Comparison of ENCODE assay signal across 9 cellular contexts in genomic region chr10:72044417-72045041, GRCh38. TPM values are rescaled to one million over a fixed set of nuclear protein-coding genes. Genes with fewer than 3 reads are reported as not detected.
A peak's percentile ranks its signal among the peaks of the same experiment; 100 is the strongest.
DNase-seq lines count a peak whose midpoint lies in the region; ATAC-seq and TF ChIP-seq lines count a peak whose summit lies in the region.
"Had no signal": no experiment of that assay in that cellular context is flagged by ENCODE, and none has a peak within 500 bp of the region (broad histone marks: within the 10 kb centered on the region; RNA-seq: fewer than 3 reads in every experiment).

No MANE protein-coding gene starts in this region.

- no peaks in the 10 kb centered on the region for H3K9me3 ChIP-seq in vagina

- H3K4me1 ChIP-seq in rectal smooth muscle tissue (ENCODE audit: control insufficient read depth, insufficient read depth, low read length): peaks cover 7% of the 10 kb centered on the region
- peaks cover 5% of the 10 kb centered on the region for H3K4me1 ChIP-seq in vagina

- DNase-seq in G401 (ENCODE audit: low spot score) (peak; percentile 75), brain microvascular endothelial cell (no peak), hippocampal formation (lab: John Stamatoyannopoulos, UW) (peak; percentile 91 to 94), vagina (ENCODE audit: extremely low spot score in 2 of 2) (no peak)
- DNase-seq: DND-41 had no signal

- H3K27me3 ChIP-seq in brain microvascular endothelial cell (replicated peaks) (no peaks in the 10 kb centered on the region), rectal smooth muscle tissue (ENCODE audit: control insufficient read depth, insufficient read depth, low read length) (no peaks in the 10 kb centered on the region), vagina (no peaks in the 10 kb centered on the region)

- H3K4me3 ChIP-seq in brain microvascular endothelial cell (ENCODE audit: low read depth, low read length): no peak overlapping the region
- H3K4me3 ChIP-seq in rectal smooth muscle tissue (ENCODE audit: low read length): no peak overlapping the region
- H3K4me3 ChIP-seq in vagina: no peak overlapping the region

- ATAC-seq in HG03442 (IDR thresholded peaks at IDR 0.05; ENCODE audit: unreplicated experiment): no peak
- ATAC-seq in GM18873 (IDR thresholded peaks at IDR 0.05; ENCODE audit: low FRiP score, unreplicated experiment): no peak
- ATAC-seq in GM18907 (IDR thresholded peaks at IDR 0.05; ENCODE audit: unreplicated experiment): no peak

- intact Hi-C loops in vagina (cut with DNase I): loop anchor here (5.0 kb wide), 2 partner anchors 92 to 293 kb away; no protein-coding TSS in a partner anchor

- in situ Hi-C loops in G401 (cut with HindIII; ENCODE audit: low sequenced_read_pairs) (no loop called here), brain microvascular endothelial cell (cut with HindIII; ENCODE audit: low pct_ligation_motif_present, low sequenced_read_pairs) (no loop called here)

- TF ChIP-seq POLR2A in vagina (IDR thresholded peaks at IDR 0.05): no peak

- no peak overlapping the region for H3K9ac ChIP-seq in rectal smooth muscle tissue (ENCODE audit: low read length)

- H3K27ac ChIP-seq in brain microvascular endothelial cell: no peak overlapping the region
- H3K27ac ChIP-seq in rectal smooth muscle tissue (ENCODE audit: low read depth, low read length): peak overlapping the region; percentile 62
- H3K27ac ChIP-seq in vagina: no peak overlapping the region

- TF ChIP-seq CTCF in brain microvascular endothelial cell (IDR thresholded peaks at IDR 0.05; ENCODE audit: low read depth, low read length, missing control alignments): peak; percentile 64
- peak in 1 of 3 experiments; percentile 19 for TF ChIP-seq CTCF in vagina (IDR thresholded peaks at IDR 0.05)

- H3K36me3 ChIP-seq in brain microvascular endothelial cell (replicated peaks) (no peaks in the 10 kb centered on the region), rectal smooth muscle tissue (ENCODE audit: control insufficient read depth, insufficient read depth, low read length) (no peaks in the 10 kb centered on the region), vagina (no peaks in the 10 kb centered on the region)

RNA-seq across cellular contexts. Expression of gene SPOCK2, which starts 43.8 kb away (rescaled TPM):
- 0.12 and 0.17 TPM in 2 replicates for total RNA-seq in G401 (2014; rRNA removed; shearing (Covaris generic))
- 46.9 TPM for total RNA-seq in vagina

Comparison
In these comparisons a context has a peak if more than half of its experiments do, and no peak if none do; other contexts are left out.
1. DNase-seq: peak in G401 (single experiment) and hippocampal formation (2 of 2); none in brain microvascular endothelial cell (single experiment) and vagina (0 of 2).
2. RNA of gene SPOCK2, which starts 43.8 kb away (total RNA-seq): 46.9 TPM in vagina (single experiment); 0.12 to 0.17 TPM in G401; every median in the first group is over 10 times any median in the second.